Comparison of ENCODE assay signal across 26 cellular contexts in genomic region chr2:143410097-143410897, GRCh38.
"Had no signal": no experiment of that assay in that cellular context is flagged by ENCODE, and none has a peak within 500 bp of the region (broad histone marks: within the 10 kb centered on the region; RNA-seq: fewer than 3 reads in every experiment).

No MANE protein-coding gene starts in this region.

- H3K27ac Mint-ChIP-seq: memory B cell; nephron; stimulated activated memory B cell treated with anti-CD40 and anti-IgM and Interleukin-4, amounts not matched to agents 10 μg/mL and 1 μg/mL and 100 μg/mL, for 72 hours had no signal

- H3K27me3 ChIP-seq: ascending aorta, brain microvascular endothelial cell, esophagus muscularis mucosa, heart right ventricle, neutrophil, ovary, right atrium auricular region, stomach, suprapubic skin, transverse colon had no signal

- H3K4me1 ChIP-seq: ascending aorta, esophagus muscularis mucosa, heart right ventricle, psoas muscle, right atrium auricular region, stomach, suprapubic skin, transverse colon had no signal

- H3K27ac ChIP-seq: ascending aorta, brain microvascular endothelial cell, esophagus muscularis mucosa, heart right ventricle, neutrophil, ovary, psoas muscle, right atrium auricular region, skin epidermis, stomach, suprapubic skin, transverse colon, WERI-Rb-1 had no signal

- H3K36me3 ChIP-seq: ascending aorta, brain microvascular endothelial cell, esophagus muscularis mucosa, heart right ventricle, neutrophil, ovary, right atrium auricular region, stomach, suprapubic skin, transverse colon, WERI-Rb-1 had no signal

- DNase-seq: activated CD4-positive, alpha-beta T cell treated with anti-CD3 and anti-CD28 coated beads, Interleukin-2, amount 50 U/mL, for 48 hours; activated gamma-delta T cell; activated naive CD4-positive, alpha-beta T cell treated with anti-CD3 and anti-CD28 coated beads, Interleukin-2, amount 50 U/mL, for 16 hours; brain microvascular endothelial cell; caudate nucleus; effector memory CD8-positive, alpha-beta T cell; heart right ventricle; islet precursor cell; left cardiac atrium; ovary; psoas muscle; stimulated activated CD4-positive, alpha-beta T cell treated with anti-CD3 and anti-CD28 coated beads, Interleukin-2, amount 100 ng/mL, for 24 hours; stomach; SW 1271; T-helper 2 cell; transverse colon; WERI-Rb-1 had no signal

- H3K27me3 Mint-ChIP-seq: effector memory CD8-positive, alpha-beta T cell; memory B cell; stimulated activated memory B cell treated with anti-CD40 and anti-IgM and Interleukin-4, amounts not matched to agents 10 μg/mL and 1 μg/mL and 100 μg/mL, for 72 hours had no signal

- H3K4me3 ChIP-seq: ascending aorta, esophagus muscularis mucosa, heart right ventricle, ovary, psoas muscle, right atrium auricular region, skin epidermis, stomach, suprapubic skin, transverse colon had no signal

- H3K9me3 ChIP-seq: ascending aorta, esophagus muscularis mucosa, heart right ventricle, neutrophil, ovary, psoas muscle, right atrium auricular region, stomach, suprapubic skin, transverse colon had no signal

- H3K4me1 Mint-ChIP-seq: nephron had no signal

- H3K9me3 Mint-ChIP-seq: effector memory CD8-positive, alpha-beta T cell; memory B cell had no signal

- ATAC-seq: effector memory CD8-positive, alpha-beta T cell; heart right ventricle; left cardiac atrium; psoas muscle; stimulated activated memory B cell treated with anti-CD40 and anti-IgM and Interleukin-4, amounts not matched to agents 10 μg/mL and 1 μg/mL and 100 μg/mL, for 72 hours had no signal

- H3K4me3 Mint-ChIP-seq: effector memory CD8-positive, alpha-beta T cell; memory B cell; nephron; stimulated activated memory B cell treated with anti-CD40 and anti-IgM and Interleukin-4, amounts not matched to agents 10 μg/mL and 1 μg/mL and 100 μg/mL, for 72 hours had no signal
